27 cellular contexts compared by ENCODE assay signal in the genomic region with DNA sequence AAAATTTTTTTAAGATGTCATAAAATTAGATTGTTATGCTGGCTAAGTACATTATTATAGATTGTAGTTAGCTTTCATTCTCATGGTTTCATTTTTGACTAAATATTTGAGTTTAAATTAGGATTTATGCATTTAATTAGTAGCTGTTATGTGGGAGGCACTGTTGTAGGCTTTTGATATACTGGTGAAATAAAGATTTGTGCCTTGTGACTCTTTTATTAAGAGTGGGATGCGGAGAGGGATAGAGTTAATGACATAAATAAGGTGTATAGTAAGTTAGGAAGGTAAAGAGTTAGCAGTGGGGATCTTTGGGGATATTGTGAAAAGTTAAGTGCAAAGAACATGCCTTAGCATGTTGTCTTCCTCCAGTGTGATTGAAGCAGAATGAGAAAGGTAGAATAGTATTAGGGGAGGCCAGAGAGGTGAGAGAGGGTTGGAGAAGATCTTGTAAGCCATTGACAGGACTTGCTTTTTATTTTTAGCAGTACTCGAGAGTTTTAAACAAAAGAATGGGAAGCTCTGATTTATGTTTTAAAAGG. TPM values are rescaled to one million over a fixed set of nuclear protein-coding genes. Genes with fewer than 3 reads are reported as not detected.
DNase-seq lines count a peak whose midpoint lies in the region; ATAC-seq, FAIRE-seq and TF ChIP-seq lines count a peak whose summit lies in the region.
"Had no signal": no experiment of that assay in that cellular context is flagged by ENCODE, and none has a peak within 500 bp of the region (broad histone marks: within the 10 kb centered on the region; RNA-seq: fewer than 3 reads in every experiment).

No MANE protein-coding gene starts in this region.

- ATAC-seq in RWPE2 (ENCODE audit: low read depth) = peak; percentile 63
- peak; percentile 25 for ATAC-seq in esophagus mucosa
- ATAC-seq in GM18505 (IDR thresholded peaks at IDR 0.05; ENCODE audit: unreplicated experiment) = no peak
- no peak for ATAC-seq in HG03460 (IDR thresholded peaks at IDR 0.05; ENCODE audit: unreplicated experiment)
- ATAC-seq: body of pancreas; left ventricle myocardium superior; mucosa of descending colon; stimulated activated naive B cell treated with anti-CD40 and anti-IgM and Interleukin-4, amounts not matched to agents 10 μg/mL and 1 μg/mL and 100 μg/mL, for 72 hours had no signal

- peaks cover 3 to 6% of the 10 kb centered on the region in 2 experiments for H3K36me3 ChIP-seq in HEK293 (ENCODE audit: control insufficient read depth in 2 of 2, insufficient read depth in 1 of 2, low read length in 2 of 2)
- peaks cover 20% of the 10 kb centered on the region for H3K36me3 ChIP-seq in RWPE2 (ENCODE audit: low read depth)
- no peaks in the 10 kb centered on the region for H3K36me3 ChIP-seq in small intestine (ENCODE audit: control insufficient read depth in 2 of 2, insufficient read depth in 2 of 2, low read length in 2 of 2)

- H3K27me3 ChIP-seq in RWPE2 (ENCODE audit: insufficient read depth, poor library complexity, severe bottlenecking) (no peaks in the 10 kb centered on the region), small intestine (ENCODE audit: control insufficient read depth in 2 of 2, insufficient read depth in 2 of 2, low read length in 2 of 2) (no peaks in the 10 kb centered on the region)
- H3K27me3 ChIP-seq: body of pancreas, heart right ventricle, MG63 had no signal

- H3K4me1 ChIP-seq in HEK293 (ENCODE audit: control insufficient read depth, insufficient read depth, low read length) (peaks cover 64% of the 10 kb centered on the region), RWPE2 (ENCODE audit: insufficient read depth, poor library complexity, severe bottlenecking) (peaks cover 58% of the 10 kb centered on the region), small intestine (ENCODE audit: control insufficient read depth in 2 of 2, insufficient read depth in 1 of 2, low read depth in 1 of 2, low read length in 1 of 2) (peaks cover 2 to 8% of the 10 kb centered on the region in 2 donors)

- POLR2A ChIA-PET in HEK293 (lab: Yijun Ruan, JAX) = interaction anchor here (2.3 kb wide), 1 partner anchor 9 kb away, joined by 8 read pairs; a partner anchor contains a TSS

- TF ChIP-seq POLR2A in GM18505 (IDR thresholded peaks at IDR 0.05; ENCODE audit: borderline replicate concordance, extremely low read depth, insufficient read depth, insufficient read length) = no peak

- 73 to 82% (median 75%) methylated on average over 2 of the region's 2 CpGs for WGBS in small intestine, 3 donors

- TF ChIP-seq CTCF in HEK293 (tag by site-specific recombination; IDR thresholded peaks at IDR 0.05) (no peak), RWPE2 (IDR thresholded peaks at IDR 0.05; ENCODE audit: poor library complexity, severe bottlenecking) (no peak), foreskin fibroblast (IDR thresholded peaks at IDR 0.05; ENCODE audit: low read depth, low read length) (no peak)

- no peak overlapping the region for H3K27ac ChIP-seq in HEK293 (ENCODE audit: extremely low read depth, low read depth, low read length)
- peak overlapping the region; percentile 30 for H3K27ac ChIP-seq in RWPE2 (ENCODE audit: poor library complexity, severe bottlenecking)
- no peak overlapping the region for H3K27ac ChIP-seq in small intestine (ENCODE audit: low read depth in 1 of 2, low read length in 1 of 2)
- H3K27ac ChIP-seq: body of pancreas, thoracic aorta had no signal

- no peak for DNase-seq in RWPE2 (ENCODE audit: low spot score)
- no peak for DNase-seq in small intestine
- DNase-seq in foreskin fibroblast = no peak
- DNase-seq: activated CD4-positive, alpha-beta T cell treated with anti-CD3 and anti-CD28 coated beads, Interleukin-2, amount 50 U/mL, for 48 hours; activated CD4-positive, CD25-positive, alpha-beta regulatory T cell; activated CD8-positive, alpha-beta memory T cell treated with anti-CD3 and anti-CD28 coated beads, Interleukin-2, amount 50 U/mL, for 48 hours; activated effector memory CD4-positive, alpha-beta T cell treated with Interleukin-2 at 50 U/mL for 16 hours; activated naive CD8-positive, alpha-beta T cell treated with anti-CD3 and anti-CD28 coated beads, Interleukin-2, amount 10 ng/mL, durations not matched to agents 7 days and 5 days; body of pancreas; CD8-positive, alpha-beta memory T cell; dermis blood vessel endothelial cell; heart right ventricle; immature natural killer cell; left ventricle myocardium superior; MG63; mucosa of descending colon; NCI-H1417 treated with DMSO at 0.1 percent for 48 hours; NCI-H2171; NCI-H526; RPMI8226; stimulated activated naive B cell treated with anti-CD40 and anti-IgM and Interleukin-4, amounts not matched to agents 10 μg/mL and 1 μg/mL and 100 μg/mL, for 72 hours; T-helper 9 cell had no signal

- CTCF ChIA-PET in HEK293 (lab: Yijun Ruan, JAX) = interaction anchor here (0.6 to 2.4 kb wide), 5 partner anchors 13 to 169 kb away, joined by 3 to 7 read pairs (median 5); no protein-coding TSS in a partner anchor

- no peak overlapping the region for H3K4me3 ChIP-seq in HEK293 (ENCODE audit: low read depth, low read length)
- no peak overlapping the region for H3K4me3 ChIP-seq in RWPE2 (ENCODE audit: severe bottlenecking)
- no peak overlapping the region for H3K4me3 ChIP-seq in small intestine (ENCODE audit: low read depth in 1 of 2, low read length in 2 of 2)
- no peak overlapping the region for H3K4me3 ChIP-seq in foreskin fibroblast (ENCODE audit: low read depth in 1 of 2, low read length in 2 of 2)
- H3K4me3 ChIP-seq: body of pancreas, heart right ventricle, MG63, mucosa of descending colon, thoracic aorta had no signal

- no peaks in the 10 kb centered on the region for H3K9me3 ChIP-seq in HEK293 (ENCODE audit: control insufficient read depth, insufficient read depth, low read depth, low read length)
- H3K9me3 ChIP-seq in RWPE2 (ENCODE audit: severe bottlenecking) = no peaks in the 10 kb centered on the region
- no peaks in the 10 kb centered on the region for H3K9me3 ChIP-seq in small intestine (ENCODE audit: control insufficient read depth, low read depth)
- H3K9me3 ChIP-seq: body of pancreas, heart right ventricle, MG63, mucosa of descending colon, thoracic aorta had no signal

- peak; percentile 57 for FAIRE-seq in small intestine (lab: Jason Lieb, UNC)

TF ChIP-seq in HEK293, 187 proteins besides CTCF, POLR2A, EP300 and RAD21:
- TF ChIP-seq ZNF157 (tag by site-specific recombination; IDR thresholded peaks at IDR 0.05) = no peak
- peak; percentile 53; the same call in 1 of the 2 replicates for TF ChIP-seq MZF1 (tag by site-specific recombination; IDR thresholded peaks at IDR 0.05; ENCODE audit: borderline replicate concordance)
- peak; percentile 96 for TF ChIP-seq ZNF664 (tag by site-specific recombination; IDR thresholded peaks at IDR 0.05)

RNA-seq across cellular contexts. Expression of a gene that starts 8.8 kb away (rescaled TPM):
- total RNA-seq in esophagus mucosa = 111 TPM
- polyA plus RNA-seq in small intestine = 10 to 100 TPM; 14.9 to 40.0 (median 24.9) TPM

Comparison
In these comparisons a context has a peak if more than half of its experiments do, and no peak if none do; other contexts are left out.
1. ATAC-seq: peak in RWPE2 (single experiment) and esophagus mucosa (single experiment); none in GM18505 (single experiment) and HG03460 (single experiment).